In the genomic region with DNA sequence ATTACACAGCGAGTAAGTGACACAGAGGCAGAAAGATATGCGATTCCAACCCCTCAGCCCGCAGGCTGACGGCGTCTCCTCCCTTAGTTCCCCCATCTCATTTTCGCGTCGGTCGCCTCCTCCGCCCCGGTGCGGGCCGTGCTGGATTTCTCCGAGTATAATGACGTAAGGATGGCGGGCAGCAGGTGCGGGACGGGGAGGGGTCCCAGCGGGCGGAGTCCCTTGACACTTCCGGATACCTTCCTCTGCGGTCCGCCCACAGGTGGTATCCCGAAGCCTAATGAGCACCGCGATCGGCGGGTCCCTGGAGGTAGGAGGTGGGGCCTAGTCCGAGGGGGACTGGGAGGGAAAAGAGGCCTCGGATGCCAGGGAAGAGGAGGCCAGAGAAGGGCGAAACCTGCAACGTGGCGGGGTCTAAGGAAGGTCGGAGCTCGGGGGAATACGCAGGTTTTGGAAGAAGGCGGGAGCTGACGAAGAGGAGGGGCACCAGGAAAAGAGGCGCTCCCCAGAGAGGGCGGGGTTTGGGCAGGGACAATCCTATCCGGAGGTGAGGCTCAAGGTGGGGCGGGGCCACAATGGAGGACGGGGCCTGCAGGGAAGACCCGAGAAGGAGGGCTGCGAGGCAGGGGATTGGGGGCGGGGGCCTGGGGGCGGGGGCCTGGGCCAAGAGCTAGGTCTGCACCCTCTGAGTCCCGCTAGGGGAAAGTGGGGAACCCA, we compare ENCODE assay signal across 8 cellular contexts. TPM values are rescaled to one million over a fixed set of nuclear protein-coding genes. Genes with fewer than 3 reads are reported as not detected.
DNase-seq lines count a peak whose midpoint lies in the region; ATAC-seq and TF ChIP-seq lines count a peak whose summit lies in the region.

No MANE protein-coding gene starts in this region.

- no peak overlapping the region for H3K27ac ChIP-seq in urinary bladder (ENCODE audit: low read depth)

- peak overlapping the region; percentile 15 for H3K27ac Mint-ChIP-seq in activated T-cell treated with anti-CD3 and anti-CD28 coated beads, Interleukin-2, amount 50 U/mL, for 24 hours

- TF ChIP-seq CTCF in BJ (IDR thresholded peaks at IDR 0.05; ENCODE audit: insufficient read depth, low read depth, low read length) (no peak), fibroblast of villous mesenchyme (IDR thresholded peaks at IDR 0.05; ENCODE audit: insufficient read depth, low read depth, low read length) (no peak)

- POLR2A ChIA-PET in BJ (lab: Charles Lee), result no interaction called here

- H3K4me1 Mint-ChIP-seq in activated T-cell treated with anti-CD3 and anti-CD28 coated beads, Interleukin-2, amount 50 U/mL, for 24 hours (ENCODE audit: low read depth), result peaks cover 12% of the 10 kb centered on the region

- peaks cover 22% of the 10 kb centered on the region for H3K27me3 ChIP-seq in BJ (ENCODE audit: control insufficient read depth, insufficient read depth, low read length)

- H3K27me3 Mint-ChIP-seq in activated T-cell treated with anti-CD3 and anti-CD28 coated beads, Interleukin-2, amount 50 U/mL, for 24 hours, result peaks cover 60% of the 10 kb centered on the region

- H3K4me3 ChIP-seq in BJ (ENCODE audit: low read depth, low read length) (peak overlapping the region; percentile 55), fibroblast of villous mesenchyme (ENCODE audit: low read depth, low read length) (peak overlapping the region; percentile 66), urinary bladder (ENCODE audit: low read depth, low read length) (peak overlapping the region; percentile 50)

- WGBS in urinary bladder, result 1% methylated on average over 48 of the region's 48 CpGs

- H3K4me1 ChIP-seq in urinary bladder (ENCODE audit: insufficient read depth), result no peaks in the 10 kb centered on the region

- H3K9me3 Mint-ChIP-seq in activated T-cell treated with anti-CD3 and anti-CD28 coated beads, Interleukin-2, amount 50 U/mL, for 24 hours, result no peaks in the 10 kb centered on the region

- intact Hi-C loops in posterior cingulate gyrus (cut with DNase I), result no loop called here

- ATAC-seq in GM19324 (IDR thresholded peaks at IDR 0.05; ENCODE audit: low FRiP score, unreplicated experiment) (peak; percentile 75), HG03439 (IDR thresholded peaks at IDR 0.05; ENCODE audit: unreplicated experiment) (peak; percentile 70)

- DNase-seq in BJ (ENCODE audit: low read depth) (no peak), NCI-H774 (lab: John Stamatoyannopoulos, UW) (peak; percentile 92), fibroblast of villous mesenchyme (ENCODE audit: low read depth) (no peak), posterior cingulate gyrus (peak in 9 of 10 donors; percentile 19 to 96 (median 74))
- DNase-seq in activated T-cell treated with anti-CD3 and anti-CD28 coated beads, Interleukin-2, amount 50 U/mL, for 24 hours, result peak; percentile 82

- peak overlapping the region; percentile 82 for H3K4me3 Mint-ChIP-seq in activated T-cell treated with anti-CD3 and anti-CD28 coated beads, Interleukin-2, amount 50 U/mL, for 24 hours

- H3K36me3 Mint-ChIP-seq in activated T-cell treated with anti-CD3 and anti-CD28 coated beads, Interleukin-2, amount 50 U/mL, for 24 hours (ENCODE audit: low read depth), result no peaks in the 10 kb centered on the region

- H3K36me3 ChIP-seq in BJ (ENCODE audit: control insufficient read depth, insufficient read depth, low read length) (no peaks in the 10 kb centered on the region), urinary bladder (ENCODE audit: insufficient read depth) (no peaks in the 10 kb centered on the region)

- CTCF ChIA-PET in BJ (lab: Yijun Ruan, JAX), result interaction anchor here (0.9 to 1.5 kb wide), 2 partner anchors 13 to 22 kb away, joined by 3 to 5 read pairs; no protein-coding TSS in a partner anchor

RNA-seq across cellular contexts. Expression of a gene that starts 3.6 kb away (rescaled TPM):
- polyA plus RNA-seq in BJ (2011; rRNA removed) (0.21 and 0.23 TPM in 2 replicates), urinary bladder (1.0 TPM)
- polyA minus RNA-seq in BJ (2011; rRNA and poly(A)+ RNA removed), result 0.21 TPM in 1 of 2 replicates, not detected in the other
- total RNA-seq in fibroblast of villous mesenchyme (under 0.01 TPM in 1 of 2 replicates, not detected in the other), urinary bladder (2.0 TPM)

Comparison
In these comparisons a context has a peak if more than half of its experiments do, and no peak if none do; other contexts are left out.
1. DNase-seq: peak in NCI-H774 (single experiment), activated T-cell treated with anti-CD3 and anti-CD28 coated beads, Interleukin-2, amount 50 U/mL, for 24 hours (single experiment) and posterior cingulate gyrus (9 of 10); none in BJ (single experiment) and fibroblast of villous mesenchyme (single experiment).
2. Peak in every context shown above with its lines, with median percentiles within 50 percentile points of each other: H3K4me3 ChIP-seq.